Comparison of ENCODE assay signal across 21 cellular contexts in the genomic region with DNA sequence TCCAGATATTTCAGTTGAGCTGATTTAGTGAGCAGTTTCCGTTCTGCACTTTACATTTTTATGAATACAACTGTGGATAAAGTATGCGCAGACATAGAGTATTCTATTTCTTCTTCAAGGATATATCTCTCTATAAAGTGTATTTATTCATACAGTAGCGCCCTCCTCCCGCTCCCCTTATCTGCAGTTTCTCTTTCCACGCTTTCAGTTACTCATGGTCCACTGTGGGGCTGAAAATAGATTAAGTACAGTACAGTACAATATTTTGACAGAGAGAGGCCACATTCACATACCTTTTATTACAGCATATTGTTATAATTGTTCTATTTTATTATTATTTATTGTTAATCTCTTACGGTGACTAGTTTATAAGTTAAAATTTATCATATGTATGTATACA. TPM values are rescaled to one million over a fixed set of nuclear protein-coding genes. Genes with fewer than 3 reads are reported as not detected.
"Had no signal": no experiment of that assay in that cellular context is flagged by ENCODE, and none has a peak within 500 bp of the region (broad histone marks: within the 10 kb centered on the region; RNA-seq: fewer than 3 reads in every experiment).

No MANE protein-coding gene starts in this region.

- H3K9me2 ChIP-seq: SK-N-SH had no signal

- H3K27me3 ChIP-seq: MG63 had no signal

- ATAC-seq: HepG2 had no signal

- H2AFZ ChIP-seq: PC-9 had no signal

- H3K36me3 ChIP-seq: MG63 had no signal

- H3K27ac ChIP-seq: PC-9 had no signal

- H3K4me3 ChIP-seq: MG63, PC-9 had no signal

- H3K9ac ChIP-seq: SK-N-SH had no signal

- H3K9me3 ChIP-seq: SK-N-SH had no signal

- H3K4me2 ChIP-seq: PC-9, SK-N-SH had no signal

- DNase-seq: MG63; NCI-H1092; NCI-H1105 treated with DMSO at 0.1 percent for 48 hours; NCI-H1417 treated with DMSO at 0.1 percent for 48 hours; NCI-H146; NCI-H1694 treated with DMSO at 0.1 percent for 48 hours; NCI-H1930; NCI-H2081; NCI-H2107; NCI-H2227 treated with DMSO at 0.1 percent for 48 hours; NCI-H524; NCI-H69; NCI-H774; NK-92 treated with Interleukin-12 subunit alpha and Interleukin-12 subunit beta, amount 100 ng/mL, for 24 hours; PC-9; RPMI8226; SHP77; SK-N-SH; SW 1271 had no signal

RNA-seq across cellular contexts. Expression of a gene that starts 19.7 kb away (rescaled TPM):
- total RNA-seq: OCI-LY7 had no signal
